4 cellular contexts compared by ENCODE assay signal in the genomic region with DNA sequence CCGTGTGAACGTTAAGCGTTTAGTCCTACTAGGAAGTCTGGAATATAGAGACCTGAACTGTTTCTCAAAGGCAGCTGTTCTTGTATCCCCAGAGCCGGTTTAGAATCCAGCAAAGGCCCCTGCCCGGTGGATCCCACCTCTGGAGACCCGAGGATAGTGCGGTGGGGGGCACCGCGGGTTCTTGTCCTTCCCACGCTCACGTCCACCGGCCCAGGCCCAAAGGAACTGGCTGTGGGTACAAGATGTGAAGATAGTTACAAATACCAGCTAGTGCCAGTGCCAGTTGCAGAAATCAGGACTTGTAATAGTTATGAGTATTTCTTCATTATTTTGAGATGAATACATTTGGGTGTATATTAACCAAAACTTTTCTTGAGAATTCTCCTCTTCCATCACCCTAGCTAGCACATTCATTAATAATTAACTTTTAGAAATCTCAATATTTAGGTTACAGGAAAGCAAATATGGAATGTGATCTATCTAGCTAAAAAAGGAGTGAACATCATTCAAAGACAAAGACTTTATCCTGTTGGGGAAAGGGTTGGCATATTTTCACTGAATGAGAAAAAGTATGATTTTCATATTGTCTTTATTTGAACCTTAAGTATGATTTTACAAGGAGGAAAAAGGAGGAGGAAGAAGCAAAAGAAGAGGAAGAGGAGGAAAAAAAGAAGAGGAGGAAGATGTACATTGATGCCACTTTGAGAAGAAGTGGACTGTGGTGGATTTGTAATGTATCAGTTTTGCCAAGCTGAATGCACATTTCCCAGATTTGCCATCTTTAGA. TPM values are rescaled to one million over a fixed set of nuclear protein-coding genes. Genes with fewer than 3 reads are reported as not detected.
"Had no signal": no experiment of that assay in that cellular context is flagged by ENCODE, and none has a peak within 500 bp of the region (broad histone marks: within the 10 kb centered on the region; RNA-seq: fewer than 3 reads in every experiment).

No MANE protein-coding gene starts in this region.

RNA-seq across cellular contexts. Expression of gene HJV, which starts 28.5 kb away (rescaled TPM):
- total RNA-seq: activated CD4-positive, alpha-beta memory T cell treated with anti-CD3 and anti-CD28 coated beads, Interleukin-2, amount 10 ng/mL, durations not matched to agents 7 days and 5 days; lung microvascular endothelial cell; T-helper 2 cell treated with Interferon-gamma antibody and Interleukin-4, amounts not matched to agents 100 ng/mL and 5 ng/mL, for 36 hours had no signal
- polyA plus RNA-seq: small intestine had no signal
